ENCODE assay signal across 11 cellular contexts in genomic region chr15:67274236-67274635, GRCh38.
"Had no signal": no experiment of that assay in that cellular context is flagged by ENCODE, and none has a peak within 500 bp of the region (broad histone marks: within the 10 kb centered on the region; RNA-seq: fewer than 3 reads in every experiment).

No MANE protein-coding gene starts in this region.

- FAIRE-seq: H1, H54 had no signal

- ATAC-seq: GM23338, HCT116 had no signal

- H3K36me3 ChIP-seq: HAP-1 had no signal

- H2AFZ ChIP-seq: GM23248, GM23338 had no signal

- H3K9ac ChIP-seq: GM23248 had no signal

- DNase-seq: GM23248, GOT3, H7, H9, HCEC 1CT, HFFc6 had no signal

- H3K27ac ChIP-seq: GM23248 had no signal

- H3K4me3 ChIP-seq: GM23248, GM23338, HAP-1 had no signal

- H3K9me3 ChIP-seq: HAP-1 had no signal

- H3K4me2 ChIP-seq: GM23338 had no signal
